16 cellular contexts compared by ENCODE assay signal in genomic region chr1:79043506-79043905, GRCh38. TPM values are rescaled to one million over a fixed set of nuclear protein-coding genes. Genes with fewer than 3 reads are reported as not detected.
A peak's percentile ranks its signal among the peaks of the same experiment; 100 is the strongest.
DNase-seq lines count a peak whose midpoint lies in the region; ATAC-seq, FAIRE-seq and TF ChIP-seq lines count a peak whose summit lies in the region.
"Had no signal": no experiment of that assay in that cellular context is flagged by ENCODE, and none has a peak within 500 bp of the region (broad histone marks: within the 10 kb centered on the region; RNA-seq: fewer than 3 reads in every experiment).

No MANE protein-coding gene starts in this region.

- ATAC-seq in HG02588 (IDR thresholded peaks at IDR 0.05; ENCODE audit: unreplicated experiment), result no peak
- ATAC-seq: activated naive CD8-positive, alpha-beta T cell treated with anti-CD3 and anti-CD28 coated beads, Interleukin-2, amount 50 U/mL, for 24 hours; activated T-cell treated with anti-CD3 and anti-CD28 coated beads, Interleukin-2, amount 50 U/mL, for 4 hours; left ventricle myocardium superior; naive thymus-derived CD8-positive, alpha-beta T cell had no signal

- peak; percentile 97 for FAIRE-seq in H54 (lab: Jason Lieb, UNC)

- DNase-seq in A172 (ENCODE audit: low spot score) (peak; percentile 47), H54 (ENCODE audit: insufficient read length, low spot score) (no peak), amniotic epithelial cell (ENCODE audit: low read depth) (peak; percentile 68), hepatic stellate cell (ENCODE audit: low spot score) (peak; percentile 6), glomerular visceral epithelial cell (ENCODE audit: extremely low spot score) (no peak), C1 segment of cervical spinal cord (lab: John Stamatoyannopoulos, UW) (no peak), NCI-H748 treated with DMSO at 0.1 percent for 48 hours (lab: John Stamatoyannopoulos, UW) (no peak)
- DNase-seq: activated CD4-positive, alpha-beta T cell treated with anti-CD3 and anti-CD28 coated beads, Interleukin-2, amount 10 ng/mL, durations not matched to agents 24 days and 14 days; activated naive CD8-positive, alpha-beta T cell treated with anti-CD3 and anti-CD28 coated beads, Interleukin-2, amount 50 U/mL, for 24 hours; activated T-cell treated with anti-CD3 and anti-CD28 coated beads, Interleukin-2, amount 50 U/mL, for 4 hours; Calu3; left ventricle myocardium superior; naive thymus-derived CD8-positive, alpha-beta T cell; SIG-M5; stimulated activated CD4-positive, alpha-beta T cell treated with anti-CD3 and anti-CD28 coated beads, Interleukin-1b, Interleukin-23, amount 100 ng/mL, for 48 hours had no signal

- no peak for TF ChIP-seq POLR2A in H54 (IDR thresholded peaks at IDR 0.05; ENCODE audit: low read depth, low read length)

RNA-seq across cellular contexts. Expression of gene ADGRL4, which starts 37.0 kb away (rescaled TPM):
- total RNA-seq in A172 (2014; rRNA removed; shearing (Covaris generic)), result not detected in 2 replicates
- total RNA-seq: activated CD4-positive, alpha-beta T cell treated with anti-CD3 and anti-CD28 coated beads, Interleukin-2, amount 10 ng/mL, durations not matched to agents 24 days and 14 days; activated T-cell treated with anti-CD3 and anti-CD28 coated beads, Interleukin-2, amount 50 U/mL, for 4 hours; Calu3; naive thymus-derived CD8-positive, alpha-beta T cell had no signal

Comparison
In these comparisons a context has a peak if more than half of its experiments do, and no peak if none do; other contexts are left out.
1. DNase-seq: peak in A172 (single experiment), amniotic epithelial cell (single experiment) and hepatic stellate cell (single experiment); none in H54 (single experiment), glomerular visceral epithelial cell (single experiment), C1 segment of cervical spinal cord (0 of 14) and NCI-H748 treated with DMSO at 0.1 percent for 48 hours (single experiment).